In the genomic region with DNA sequence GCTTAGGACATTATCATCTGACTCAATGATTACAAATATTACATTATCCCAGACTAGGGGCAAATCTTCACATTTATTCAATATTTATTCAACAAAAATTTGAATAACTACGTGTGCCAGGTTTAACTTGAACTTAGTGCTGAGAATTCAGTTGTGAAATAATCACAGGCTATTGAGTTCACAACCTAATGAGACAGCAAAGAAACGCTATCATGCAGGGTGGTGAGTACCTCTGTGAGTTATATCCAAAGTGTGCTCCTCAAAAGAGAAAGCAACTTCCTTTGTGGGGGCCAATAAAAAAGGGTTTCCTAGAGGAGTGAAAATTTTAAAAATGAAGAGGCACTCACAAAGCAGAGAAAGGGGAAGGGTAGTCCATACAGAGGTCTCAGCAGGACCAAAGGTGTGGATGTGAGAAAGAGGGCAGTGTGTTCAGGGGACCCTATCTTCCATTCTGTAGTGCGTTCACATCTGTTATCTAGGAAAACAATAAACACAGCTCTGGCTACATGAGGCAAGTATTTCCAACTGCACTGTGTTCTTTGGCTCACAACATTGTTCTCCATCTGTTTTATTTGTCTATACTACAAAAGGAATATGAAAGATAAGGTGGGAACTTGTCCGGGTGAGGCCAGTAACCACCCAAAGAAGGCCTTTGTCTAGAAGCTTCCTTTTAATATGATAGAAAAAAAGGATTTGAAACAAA, we compare ENCODE assay signal across 19 cellular contexts.
DNase-seq lines count a peak whose midpoint lies in the region; ATAC-seq, FAIRE-seq and TF ChIP-seq lines count a peak whose summit lies in the region.
"Had no signal": no experiment of that assay in that cellular context is flagged by ENCODE, and none has a peak within 500 bp of the region (broad histone marks: within the 10 kb centered on the region; RNA-seq: fewer than 3 reads in every experiment).

No MANE protein-coding gene starts in this region.

- WGBS in heart left ventricle, 4 donors: 60 to 67% (median 63%) methylated on average over 4 of the region's 4 CpGs
- 15% methylated on average over 4 of the region's 4 CpGs for WGBS in HepG2 (ENCODE audit: low lambda C conversion rate)

- no peak for DNase-seq in heart left ventricle
- DNase-seq in cardiac septum (ENCODE audit: low spot score): no peak
- DNase-seq in endothelial cell of umbilical vein (ENCODE audit: low read depth, low spot score): peak; percentile 73
- DNase-seq in HepG2 (ENCODE audit: low spot score): no peak
- DNase-seq in sciatic nerve (ENCODE audit: low spot score): no peak
- no peak for DNase-seq in activated CD4-positive, CD25-positive, alpha-beta regulatory T cell (lab: John Stamatoyannopoulos, UW)
- DNase-seq: 8988T, DMS79 treated with DMSO at 0.1 percent for 48 hours, NCI-H1105 treated with DMSO at 0.1 percent for 48 hours, NCI-H187, NCI-H2107, NCI-H2227 treated with DMSO at 0.1 percent for 48 hours, NCI-H524, NCI-H82, OCI-M1, SHP77 treated with DMSO at 0.1 percent for 48 hours had no signal

- TF ChIP-seq EP300 in HepG2 (IDR thresholded peaks at IDR 0.05; ENCODE audit: low read depth in 2 of 2, low read length in 2 of 2) (no peak), HepG2 (CRISPR knock-in tag; IDR thresholded peaks at IDR 0.05; ENCODE audit: borderline replicate concordance) (no peak)

- H3K4me3 ChIP-seq in heart left ventricle: no peak overlapping the region
- no peak overlapping the region for H3K4me3 ChIP-seq in endothelial cell of umbilical vein (replicated peaks in 1 of 3; ENCODE audit: insufficient read depth in 1 of 3, low read depth in 1 of 3, low read length in 3 of 3)
- no peak overlapping the region for H3K4me3 ChIP-seq in HepG2 (replicated peaks in 1 of 3; ENCODE audit: insufficient read depth in 1 of 3, low read depth in 2 of 3, low read length in 3 of 3)
- H3K4me3 ChIP-seq: K562 had no signal

- H3K4me2 ChIP-seq in endothelial cell of umbilical vein (ENCODE audit: insufficient read depth, low read length): no peak overlapping the region
- H3K4me2 ChIP-seq in HepG2 (ENCODE audit: low read depth, low read length): peak overlapping the region; percentile 41

- peak; percentile 18 for FAIRE-seq in endothelial cell of umbilical vein (lab: Jason Lieb, UNC)
- no peak for FAIRE-seq in HepG2 (lab: Jason Lieb, UNC)
- FAIRE-seq: K562 had no signal

- dilution Hi-C loops in endothelial cell of umbilical vein (cut with MboI; ENCODE audit: extremely low pct_ligation_motif_present, low sequenced_read_pairs): no loop called here

- H3K27me3 ChIP-seq in heart left ventricle (no peaks in the 10 kb centered on the region), endothelial cell of umbilical vein (ENCODE audit: control insufficient read depth in 2 of 2, insufficient read depth in 2 of 2, low read length in 2 of 2) (no peaks in the 10 kb centered on the region), HepG2 (ENCODE audit: control insufficient read depth in 1 of 2, insufficient read depth in 2 of 2, low read length in 2 of 2) (no peaks in the 10 kb centered on the region)

- H3K9me3 ChIP-seq in heart left ventricle (no peaks in the 10 kb centered on the region), endothelial cell of umbilical vein (replicated peaks; ENCODE audit: control insufficient read depth, insufficient read depth, low read length) (no peaks in the 10 kb centered on the region), HepG2 (ENCODE audit: low read length) (no peaks in the 10 kb centered on the region)

- H3K27ac ChIP-seq in heart left ventricle (peak overlapping the region in 1 of 12 donors; percentile 5), endothelial cell of umbilical vein (ENCODE audit: insufficient read depth, low read depth, low read length) (no peak overlapping the region), HepG2 (ENCODE audit: extremely low read length, insufficient read depth, low read length) (no peak overlapping the region)

- TF ChIP-seq POLR2A in heart left ventricle (IDR thresholded peaks at IDR 0.05) (no peak), endothelial cell of umbilical vein (IDR thresholded peaks at IDR 0.05; ENCODE audit: low read depth, low read length) (no peak), HepG2 (IDR thresholded peaks at IDR 0.05; ENCODE audit: insufficient read depth in 1 of 2, low read depth in 2 of 2, low read length in 2 of 2) (no peak)

- BruUV-seq in endothelial cell of umbilical vein (replicated peaks; lab: Mats Ljungman, UMichigan): no TSS peak
- BruUV-seq in HepG2 (replicated peaks; lab: Mats Ljungman, UMichigan): no TSS peak

- H3K9ac ChIP-seq in endothelial cell of umbilical vein (replicated peaks; ENCODE audit: extremely low read depth, insufficient read depth, low read length): no peak overlapping the region
- H3K9ac ChIP-seq in HepG2 (ENCODE audit: insufficient read depth, low read depth, low read length): no peak overlapping the region

- POLR2A ChIA-PET in endothelial cell of umbilical vein (lab: Charles Lee) (no interaction called here), HepG2 (lab: Yijun Ruan, JAX) (no interaction called here)

- H3K4me1 ChIP-seq in heart left ventricle: peaks cover 0 to 19% (median 0%) of the 10 kb centered on the region in 12 donors
- no peaks in the 10 kb centered on the region for H3K4me1 ChIP-seq in endothelial cell of umbilical vein (ENCODE audit: control insufficient read depth, extremely low read depth, insufficient read depth, low read length)
- peaks cover 24% of the 10 kb centered on the region for H3K4me1 ChIP-seq in HepG2 (ENCODE audit: insufficient read depth, low read length)

- no peak overlapping the region for H2AFZ ChIP-seq in endothelial cell of umbilical vein (ENCODE audit: low read depth, low read length)
- peak overlapping the region; percentile 46 for H2AFZ ChIP-seq in HepG2 (ENCODE audit: low read length)

- TF ChIP-seq CTCF in heart left ventricle (IDR thresholded peaks at IDR 0.05) (no peak), endothelial cell of umbilical vein (IDR thresholded peaks at IDR 0.05; ENCODE audit: extremely low read depth in 1 of 2, insufficient read depth in 1 of 2, low read depth in 1 of 2, low read length in 2 of 2) (no peak), HepG2 (CRISPR knock-in tag; IDR thresholded peaks at IDR 0.05) (no peak)

- no peaks in the 10 kb centered on the region for H3K9me1 ChIP-seq in endothelial cell of umbilical vein (replicated peaks; ENCODE audit: control insufficient read depth, extremely low read depth, insufficient read depth, low read length)

- TF ChIP-seq RAD21 in HepG2 (CRISPR knock-in tag; IDR thresholded peaks at IDR 0.05): no peak

- H4K20me1 ChIP-seq in endothelial cell of umbilical vein (replicated peaks; ENCODE audit: control insufficient read depth, extremely low read depth, insufficient read depth, low read length) (no peaks in the 10 kb centered on the region), HepG2 (ENCODE audit: insufficient read depth, low read length) (no peaks in the 10 kb centered on the region)

- H3K36me3 ChIP-seq in heart left ventricle (no peaks in the 10 kb centered on the region), endothelial cell of umbilical vein (ENCODE audit: control insufficient read depth in 2 of 2, extremely low read depth in 1 of 2, insufficient read depth in 2 of 2, low read length in 2 of 2) (no peaks in the 10 kb centered on the region), HepG2 (replicated peaks in 1 of 2; ENCODE audit: control insufficient read depth in 1 of 2, insufficient read depth in 2 of 2, low read length in 2 of 2) (no peaks in the 10 kb centered on the region)

- intact Hi-C loops in heart left ventricle (cut with DNase I): no loop called here
- intact Hi-C loops in cardiac septum (cut with DNase I): no loop called here
- intact Hi-C loops in endothelial cell of umbilical vein (cut with micrococcal nuclease): no loop called here
- intact Hi-C loops in HepG2 (cut with micrococcal nuclease; ENCODE audit: unreplicated experiment): no loop called here
- intact Hi-C loops in sciatic nerve (cut with DNase I): no loop called here

- CTCF ChIA-PET in endothelial cell of umbilical vein (lab: Charles Lee) (interaction anchor here (0.6 kb wide), 1 partner anchor 1194 kb away, joined by 4 read pairs; no protein-coding TSS in a partner anchor), HepG2 (lab: Yijun Ruan, JAX; ENCODE audit: low intra/inter-chr PET ratio, low total read pairs) (no interaction called here)

- in situ Hi-C loops in HepG2 (cut with HindIII; ENCODE audit: extremely low pct_ligation_motif_present, low pct_unique_long_range_greater_than_20kb): no loop called here

- ATAC-seq in heart left ventricle (peak; percentile 22 to 71 (median 60)), HepG2 (no peak; the same call in 2 of the 3 replicates), sciatic nerve (peak; percentile 56), HG03520 (IDR thresholded peaks at IDR 0.05; ENCODE audit: unreplicated experiment) (no peak), HG02884 (IDR thresholded peaks at IDR 0.05; ENCODE audit: unreplicated experiment) (no peak)
- ATAC-seq: K562 had no signal

- no peaks in the 10 kb centered on the region for H3K79me2 ChIP-seq in endothelial cell of umbilical vein (ENCODE audit: control insufficient read depth, insufficient read depth, low read length)
- no peaks in the 10 kb centered on the region for H3K79me2 ChIP-seq in HepG2 (ENCODE audit: insufficient read depth, low read length)

TF ChIP-seq in endothelial cell of umbilical vein, 7 proteins besides CTCF, POLR2A, EP300 and RAD21 (continues in another document):
- TF ChIP-seq POLR2AphosphoS5 (IDR thresholded peaks at IDR 0.05; ENCODE audit: insufficient read depth, low read depth, low read length): no peak
- no peak for TF ChIP-seq EZH2 (IDR thresholded peaks at IDR 0.05; ENCODE audit: borderline replicate concordance, low read depth, low read length, severe bottlenecking)
- no peak for TF ChIP-seq MAX (IDR thresholded peaks at IDR 0.05; ENCODE audit: insufficient read depth, insufficient read length)
- no peak for TF ChIP-seq FOS (IDR thresholded peaks at IDR 0.05; ENCODE audit: borderline replicate concordance, insufficient read depth, low read length)
- no peak for TF ChIP-seq MYC (IDR thresholded peaks at IDR 0.05; ENCODE audit: low read depth, low read length)

TF ChIP-seq in HepG2, 621 proteins besides CTCF, POLR2A, EP300 and RAD21:
- TF ChIP-seq AGO2 (optimal IDR thresholded peaks at IDR 0.05; ENCODE audit: low read depth, low read length) (no peak), CEBPB (IDR thresholded peaks at IDR 0.05; ENCODE audit: borderline replicate concordance, low read depth, low read length) (peak; percentile 42; the same call in 1 of the 2 replicates)
TF ChIP-seq in HepG2: peak in this region for 1.

Comparison
In these comparisons a context has a peak if more than half of its experiments do, and no peak if none do; other contexts are left out.
1. ATAC-seq: peak in heart left ventricle (4 of 4) and sciatic nerve (single experiment); none in HepG2 (single experiment), HG03520 (single experiment) and HG02884 (single experiment).